Comparison of ENCODE assay signal across 10 cellular contexts in genomic region chr1:16981269-16981849, GRCh38. TPM values are rescaled to one million over a fixed set of nuclear protein-coding genes. Genes with fewer than 3 reads are reported as not detected.
A peak's percentile ranks its signal among the peaks of the same experiment; 100 is the strongest.
DNase-seq lines count a peak whose midpoint lies in the region; ATAC-seq, FAIRE-seq and TF ChIP-seq lines count a peak whose summit lies in the region.
"Had no signal": no experiment of that assay in that cellular context is flagged by ENCODE, and none has a peak within 500 bp of the region (broad histone marks: within the 10 kb centered on the region; RNA-seq: fewer than 3 reads in every experiment).

No MANE protein-coding gene starts in this region.

- no peak for ATAC-seq in HG02884 (IDR thresholded peaks at IDR 0.05; ENCODE audit: unreplicated experiment)

- TF ChIP-seq POLR2A in H54 (IDR thresholded peaks at IDR 0.05; ENCODE audit: low read depth, low read length), result no peak

- in situ Hi-C loops in GM13977 (cut with MboI; ENCODE audit: low pct_unique_long_range_greater_than_20kb, low sequenced_read_pairs, unreplicated experiment), result no loop called here

- DNase-seq in A172 (ENCODE audit: low spot score) (peak; percentile 70), H54 (ENCODE audit: insufficient read length, low spot score) (peak; percentile 90), amniotic stem cell (lab: John Stamatoyannopoulos, UW) (peak; percentile 87), islet precursor cell (peak; percentile 69), GM13977 (ENCODE audit: low spot score) (no peak), NCI-H2029 (lab: John Stamatoyannopoulos, UW) (no peak), RPMI8226 (no peak)
- DNase-seq: DMS 273 treated with DMSO at 0.1 percent for 48 hours, NCI-H2171 had no signal

- TF ChIP-seq CTCF in GM13977 (IDR thresholded peaks at IDR 0.05; ENCODE audit: extremely low read depth, insufficient read depth, missing control alignments), result no peak

- peak; percentile 75 for FAIRE-seq in H54 (lab: Jason Lieb, UNC)

RNA-seq across cellular contexts. Expression of gene MFAP2, which starts 0.9 kb away (rescaled TPM):
- total RNA-seq in A172 (2014; rRNA removed; shearing (Covaris generic)), result 0.41 TPM in 1 of 2 replicates, not detected in the other

RNA-seq across cellular contexts. Expression of gene ATP13A2, which starts 30.4 kb away (rescaled TPM):
- total RNA-seq in A172 (2014; rRNA removed; shearing (Covaris generic)), result 39.9 and 57.7 TPM in 2 replicates

RNA-seq across cellular contexts. Expression of gene CROCC, which starts 59.6 kb away (rescaled TPM):
- 3.4 and 5.0 TPM in 2 replicates for total RNA-seq in A172 (2014; rRNA removed; shearing (Covaris generic))

Comparison
In these comparisons a context has a peak if more than half of its experiments do, and no peak if none do; other contexts are left out.
1. DNase-seq: peak in A172 (single experiment), H54 (single experiment), amniotic stem cell (single experiment) and islet precursor cell (single experiment); none in GM13977 (single experiment), NCI-H2029 (single experiment) and RPMI8226 (single experiment).